21 cellular contexts compared by ENCODE assay signal in the genomic region with DNA sequence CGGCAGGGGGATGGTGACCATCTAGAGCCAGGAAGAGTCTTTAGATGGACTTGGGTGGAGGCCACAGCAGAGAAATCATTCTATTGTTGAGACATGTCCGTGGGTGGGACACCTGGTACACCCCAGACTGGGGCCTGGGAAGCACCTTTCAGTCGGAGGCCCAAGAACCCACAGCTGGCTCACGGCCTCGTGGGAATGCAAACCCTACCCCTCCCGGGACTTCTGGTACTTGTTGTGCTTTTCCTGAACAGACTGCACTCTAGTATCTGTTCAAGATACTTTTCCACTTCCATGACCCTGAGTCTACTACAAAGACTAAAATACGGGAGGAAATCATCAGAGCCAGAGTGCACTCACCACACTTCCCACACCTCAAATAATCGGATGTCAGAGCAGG.
DNase-seq lines count a peak whose midpoint lies in the region; ATAC-seq, FAIRE-seq and TF ChIP-seq lines count a peak whose summit lies in the region.
"Had no signal": no experiment of that assay in that cellular context is flagged by ENCODE, and none has a peak within 500 bp of the region (broad histone marks: within the 10 kb centered on the region; RNA-seq: fewer than 3 reads in every experiment).

No MANE protein-coding gene starts in this region.

- H2AFZ ChIP-seq in GM12878 (ENCODE audit: control insufficient read depth, low read depth, low read length) (peak overlapping the region; percentile 61; the same call in 1 of the 2 replicates), keratinocyte (ENCODE audit: control insufficient read depth, low read length) (peak overlapping the region; percentile 46)
- H2AFZ ChIP-seq: GM23338 had no signal

- H3K4me1 ChIP-seq in heart left ventricle (peaks cover 0 to 24% (median 3%) of the 10 kb centered on the region in 12 donors), right atrium auricular region (peaks cover 0 to 16% of the 10 kb centered on the region in 2 donors), GM12878 (ENCODE audit: control insufficient read depth, insufficient read depth, low read length) (peaks cover 31% of the 10 kb centered on the region), keratinocyte (ENCODE audit: control insufficient read depth, extremely low read depth, insufficient read depth, low read length) (peaks cover 35% of the 10 kb centered on the region), vagina (peaks cover 16% of the 10 kb centered on the region)

- no peak overlapping the region; the same call in 1 of the 2 replicates for H3K9ac ChIP-seq in GM12878 (ENCODE audit: control insufficient read depth, insufficient read depth, low read length)
- H3K9ac ChIP-seq in keratinocyte (ENCODE audit: control insufficient read depth, extremely low read depth, insufficient read depth, low read length), result peak overlapping the region; percentile 63

- H3K27ac ChIP-seq in heart left ventricle (peak overlapping the region in 4 of 12 donors; percentile 8 to 61 (median 44)), right atrium auricular region (no peak overlapping the region), GM12878 (ENCODE audit: control insufficient read depth, insufficient read depth) (peak overlapping the region; percentile 49), keratinocyte (ENCODE audit: control insufficient read depth, insufficient read depth, low read length) (peak overlapping the region; percentile 79), vagina (peak overlapping the region; percentile 59)

- RAD21 ChIA-PET in GM12878 (lab: Charles Lee; ENCODE audit: unreplicated experiment), result interaction anchor here (0.7 to 2.3 kb wide), 4 partner anchors 14 to 100 kb away, joined by 3 to 10 read pairs (median 3); no protein-coding TSS in a partner anchor

- H3K27me3 ChIP-seq in heart left ventricle (no peaks in the 10 kb centered on the region), right atrium auricular region (no peaks in the 10 kb centered on the region), GM12878 (replicated peaks in 1 of 2; ENCODE audit: control insufficient read depth in 2 of 2, insufficient read depth in 2 of 2, low read length in 1 of 2) (no peaks in the 10 kb centered on the region; a peak in 1 of 4 replicates), keratinocyte (ENCODE audit: control insufficient read depth, extremely low read depth, insufficient read depth, low read length) (no peaks in the 10 kb centered on the region), vagina (no peaks in the 10 kb centered on the region)
- H3K27me3 ChIP-seq: thyroid gland had no signal

- ATAC-seq in heart left ventricle (peak; percentile 20 to 61 (median 44)), GM12878 (peak; percentile 50), HG02588 (IDR thresholded peaks at IDR 0.05; ENCODE audit: unreplicated experiment) (no peak)
- ATAC-seq: GM23338 had no signal

- TF ChIP-seq EP300 in GM12878 (IDR thresholded peaks at IDR 0.05; ENCODE audit: borderline replicate concordance in 1 of 2, control insufficient read depth in 1 of 2, low read depth in 2 of 2, low read length in 2 of 2), result no peak

- POLR2A ChIA-PET in GM12878 (lab: Charles Lee), result interaction anchor here (0.7 kb wide), 1 partner anchor 19 kb away, joined by 4 read pairs; no protein-coding TSS in a partner anchor

- peaks cover 0 to 2% (median 0%) of the 10 kb centered on the region in 12 donors for H3K9me3 ChIP-seq in heart left ventricle
- no peaks in the 10 kb centered on the region for H3K9me3 ChIP-seq in right atrium auricular region
- H3K9me3 ChIP-seq in GM12878 (replicated peaks; ENCODE audit: control insufficient read depth, insufficient read depth, low read length), result peaks cover 2% of the 10 kb centered on the region; the same call in 1 of the 3 replicates
- no peaks in the 10 kb centered on the region for H3K9me3 ChIP-seq in keratinocyte (ENCODE audit: control insufficient read depth, low read depth, low read length)
- H3K9me3 ChIP-seq in vagina, result no peaks in the 10 kb centered on the region
- H3K9me3 ChIP-seq: thyroid gland had no signal

- FAIRE-seq in GM12878 (lab: Jason Lieb, UNC) (peak; percentile 31), keratinocyte (lab: Jason Lieb, UNC) (no peak)

- WGBS in heart left ventricle, 4 donors, result 42 to 64% (median 60%) methylated on average over 8 of the region's 8 CpGs
- WGBS in GM12878 (ENCODE audit: insufficient coverage, insufficient replicate concordance, low lambda C conversion rate, missing lambda C conversion rate), result 27% methylated on average over 8 of the region's 8 CpGs

- no peaks in the 10 kb centered on the region for H3K9me1 ChIP-seq in keratinocyte (ENCODE audit: control insufficient read depth, extremely low read depth, insufficient read depth, low read length)

- in situ Hi-C loops in GM12878 (cut with MboI), result no loop called here

- H3K4me2 ChIP-seq in GM12878 (ENCODE audit: control insufficient read depth, insufficient read depth) (peak overlapping the region; percentile 11), keratinocyte (ENCODE audit: control insufficient read depth, extremely low read depth, insufficient read depth, low read depth, low read length) (no peak overlapping the region)
- H3K4me2 ChIP-seq: GM23338 had no signal

- H3K4me3 ChIP-seq in heart left ventricle (no peak overlapping the region), right atrium auricular region (no peak overlapping the region), GM12878 (no peak overlapping the region), keratinocyte (ENCODE audit: control insufficient read depth in 2 of 3, extremely low read depth in 1 of 3, insufficient read depth in 2 of 3, low read depth in 1 of 3, low read length in 3 of 3) (no peak overlapping the region), vagina (no peak overlapping the region)
- H3K4me3 ChIP-seq: GM23338, thyroid gland had no signal

- H3K36me3 ChIP-seq in heart left ventricle, result no peaks in the 10 kb centered on the region
- H3K36me3 ChIP-seq in right atrium auricular region, result no peaks in the 10 kb centered on the region
- H3K36me3 ChIP-seq in GM12878 (ENCODE audit: control insufficient read depth in 2 of 2, insufficient read depth in 2 of 2, low read length in 1 of 2), result no peaks in the 10 kb centered on the region
- no peaks in the 10 kb centered on the region for H3K36me3 ChIP-seq in keratinocyte (ENCODE audit: control insufficient read depth in 2 of 2, extremely low read depth in 1 of 2, insufficient read depth in 2 of 2, low read length in 2 of 2)
- no peaks in the 10 kb centered on the region for H3K36me3 ChIP-seq in vagina
- H3K36me3 ChIP-seq: thyroid gland had no signal

- BruUV-seq in GM12878 (replicated peaks; lab: Mats Ljungman, UMichigan), result no TSS peak

- CTCF ChIA-PET in GM12878 (lab: Yijun Ruan, JAX), result interaction anchor here (2.5 kb wide), 1 partner anchor 238 kb away, joined by 11 read pairs; no protein-coding TSS in a partner anchor

- intact Hi-C loops in heart left ventricle (cut with DNase I) (loop anchor here in 1 of 10 donors (10.0 kb wide), 1 partner anchor 490 kb away; no protein-coding TSS in a partner anchor), GM12878 (cut with micrococcal nuclease; ENCODE audit: unreplicated experiment) (loop anchor here (1.0 to 5.0 kb wide), 2 partner anchors 101 to 198 kb away; a partner anchor contains a TSS), vagina (cut with DNase I) (no loop called here)

- TF ChIP-seq POLR2A in heart left ventricle (IDR thresholded peaks at IDR 0.05) (no peak), GM12878 (IDR thresholded peaks at IDR 0.05; ENCODE audit: low read depth, low read length) (no peak), vagina (IDR thresholded peaks at IDR 0.05) (no peak)

- SMC1A ChIA-PET in GM12878 (lab: Charles Lee; ENCODE audit: uncharacterized antibody, unreplicated experiment), result interaction anchor here (1.1 to 1.7 kb wide), 3 partner anchors 100 to 238 kb away, joined by 3 to 9 read pairs (median 5); no protein-coding TSS in a partner anchor

- DNase-seq in heart left ventricle (peak in 1 of 5 donors; percentile 52), right atrium auricular region (ENCODE audit: low spot score) (no peak), GM12878 (ENCODE audit: low read depth, low spot score) (peak; percentile 27), keratinocyte (ENCODE audit: low read depth, low spot score) (no peak), vagina (ENCODE audit: extremely low spot score in 2 of 2) (no peak), NCI-H1417 (lab: John Stamatoyannopoulos, UW) (no peak)
- DNase-seq in activated CD8-positive, alpha-beta memory T cell treated with anti-CD3 and anti-CD28 coated beads, Interleukin-2, amount 50 U/mL, for 48 hours, result no peak
- DNase-seq: ACHN; activated CD4-positive, alpha-beta memory T cell treated with anti-CD3 and anti-CD28 coated beads for 36 hours; COR-L47; erythroblast; GDM1; hypothalamus; KBM-7; naive B cell; NCI-H1092; SHP77 treated with DMSO at 0.1 percent for 48 hours; stimulated activated CD4-positive, alpha-beta T cell treated with anti-CD3 and anti-CD28 coated beads, Interleukin-2, amount 100 ng/mL, for 24 hours had no signal

- dilution Hi-C loops in keratinocyte (cut with MboI; ENCODE audit: extremely low pct_ligation_motif_present, low sequenced_read_pairs), result loop anchor here (25.0 kb wide), 1 partner anchor 183 kb away; no protein-coding TSS in a partner anchor

- no peaks in the 10 kb centered on the region for H4K20me1 ChIP-seq in GM12878 (ENCODE audit: control insufficient read depth, insufficient read depth)
- H4K20me1 ChIP-seq in keratinocyte (ENCODE audit: control insufficient read depth, extremely low read depth, insufficient read depth, low read length), result no peaks in the 10 kb centered on the region

- H3K79me2 ChIP-seq in GM12878 (ENCODE audit: control insufficient read depth, insufficient read depth, low read length) (no peaks in the 10 kb centered on the region), keratinocyte (ENCODE audit: control insufficient read depth, insufficient read depth, low read length) (no peaks in the 10 kb centered on the region)

- TF ChIP-seq RAD21 in GM12878 (IDR thresholded peaks at IDR 0.05; ENCODE audit: insufficient read depth, low read depth, low read length), result no peak

- no peak for TF ChIP-seq CTCF in heart left ventricle (IDR thresholded peaks at IDR 0.05)
- TF ChIP-seq CTCF in right atrium auricular region (IDR thresholded peaks at IDR 0.05), result no peak
- no peak for TF ChIP-seq CTCF in GM12878 (IDR thresholded peaks at IDR 0.05 in 2 of 3, conservative IDR thresholded peaks at IDR 0.05 in 1 of 3; ENCODE audit: control insufficient read depth in 2 of 3, extremely low read depth in 1 of 3, insufficient read depth in 1 of 3, low read depth in 3 of 3, low read length in 3 of 3)
- TF ChIP-seq CTCF in keratinocyte (optimal IDR thresholded peaks at IDR 0.05 in 1 of 3, IDR thresholded peaks at IDR 0.05 in 1 of 3, conservative IDR thresholded peaks at IDR 0.05 in 1 of 3; ENCODE audit: extremely low read depth in 1 of 3, insufficient read depth in 2 of 3, low read length in 3 of 3), result no peak
- TF ChIP-seq CTCF in vagina (IDR thresholded peaks at IDR 0.05), result no peak

Comparison
In these comparisons a context has a peak if more than half of its experiments do, and no peak if none do; other contexts are left out.
1. H3K27ac ChIP-seq: peak in GM12878 (single experiment), keratinocyte (single experiment) and vagina (single experiment); none in right atrium auricular region (0 of 2).